ENCODE assay signal across 11 cellular contexts in genomic region chr1:11051121-11051520, GRCh38. TPM values are rescaled to one million over a fixed set of nuclear protein-coding genes. Genes with fewer than 3 reads are reported as not detected.
DNase-seq lines count a peak whose midpoint lies in the region; ATAC-seq, FAIRE-seq and TF ChIP-seq lines count a peak whose summit lies in the region.
"Not testable (repeated sequence)": the region's sequence is repeated elsewhere in the genome, so short reads cannot be mapped to it uniquely, and the experiment has no call there.
"Had no signal": no experiment of that assay in that cellular context is flagged by ENCODE, and none has a peak within 500 bp of the region (broad histone marks: within the 10 kb centered on the region; RNA-seq: fewer than 3 reads in every experiment).

No MANE protein-coding gene starts in this region.

- H3K27ac ChIP-seq in WERI-Rb-1 (peak overlapping the region; percentile 74), smooth muscle cell (ENCODE audit: low read depth) (peak overlapping the region; percentile 56)
- H3K27ac ChIP-seq in GM12878 (ENCODE audit: control insufficient read depth, insufficient read depth); kidney (ENCODE audit: low read depth in 2 of 2, low read length in 2 of 2): not testable (repeated sequence)

- H3K9me3 ChIP-seq in WERI-Rb-1 (ENCODE audit: severe bottlenecking); GM12878 (replicated peaks; ENCODE audit: control insufficient read depth, insufficient read depth, low read length); kidney (ENCODE audit: control insufficient read depth in 1 of 2, low read length in 2 of 2); smooth muscle cell (replicated peaks; ENCODE audit: low read depth): not testable (repeated sequence)

- not testable (repeated sequence) for H3K9ac ChIP-seq in GM12878 (ENCODE audit: control insufficient read depth, insufficient read depth, low read length); kidney (ENCODE audit: low read length in 2 of 2)
- peak overlapping the region; percentile 50 for H3K9ac ChIP-seq in smooth muscle cell (ENCODE audit: low read depth)

- not testable (repeated sequence) for H3K4me2 ChIP-seq in GM12878 (ENCODE audit: control insufficient read depth, insufficient read depth)
- H3K4me2 ChIP-seq in smooth muscle cell = peak overlapping the region; percentile 26

- ATAC-seq in GM12878 = not testable (repeated sequence)

- DNase-seq in NCI-H2171 treated with DMSO at 0.1 percent for 48 hours (lab: John Stamatoyannopoulos, UW) = peak; percentile 23
- DNase-seq in RPMI7951 (ENCODE audit: low read depth) = peak; percentile 48
- not testable (repeated sequence) for DNase-seq in WERI-Rb-1; GM12878 (ENCODE audit: low read depth, low spot score); smooth muscle cell (lab: John Stamatoyannopoulos, UW; ENCODE audit: unreplicated experiment)
- peak; percentile 8 for DNase-seq in kidney

- peaks cover 12% of the 10 kb centered on the region for H3K4me1 ChIP-seq in GM12878 (ENCODE audit: control insufficient read depth, insufficient read depth, low read length)
- not testable (repeated sequence) for H3K4me1 ChIP-seq in kidney (ENCODE audit: control insufficient read depth in 1 of 2, insufficient read depth in 1 of 2, low read depth in 1 of 2, low read length in 2 of 2); smooth muscle cell (ENCODE audit: low read depth)

- H3K79me2 ChIP-seq in GM12878 (ENCODE audit: control insufficient read depth, insufficient read depth, low read length); smooth muscle cell (ENCODE audit: low read depth): not testable (repeated sequence)

- TF ChIP-seq CTCF in WERI-Rb-1 (IDR thresholded peaks at IDR 0.05; ENCODE audit: low read depth, low read length); GM12878 (IDR thresholded peaks at IDR 0.05 in 2 of 3, conservative IDR thresholded peaks at IDR 0.05 in 1 of 3; ENCODE audit: control insufficient read depth in 2 of 3, extremely low read depth in 1 of 3, insufficient read depth in 1 of 3, low read depth in 3 of 3, low read length in 3 of 3); kidney (IDR thresholded peaks at IDR 0.05; ENCODE audit: borderline replicate concordance, extremely low read depth, insufficient read depth); smooth muscle cell (IDR thresholded peaks at IDR 0.05; ENCODE audit: borderline replicate concordance, insufficient read depth, poor library complexity, severe bottlenecking): not testable (repeated sequence)

- not testable (repeated sequence) for H3K36me3 ChIP-seq in WERI-Rb-1; GM12878 (ENCODE audit: control insufficient read depth in 2 of 2, insufficient read depth in 2 of 2, low read length in 1 of 2); kidney (ENCODE audit: control insufficient read depth in 1 of 2, insufficient read depth in 2 of 2, low read length in 2 of 2); smooth muscle cell (ENCODE audit: low read depth)

- not testable (repeated sequence) for H3F3A ChIP-seq in smooth muscle cell (ENCODE audit: low read depth)

- RAD21 ChIA-PET in GM12878 (lab: Charles Lee; ENCODE audit: unreplicated experiment) = not testable (repeated sequence)

- POLR2A ChIA-PET in GM12878 (lab: Charles Lee) = interaction anchor here (0.7 kb wide), 1 partner anchor 985 kb away, joined by 3 read pairs; no protein-coding TSS in a partner anchor

- H3K4me3 ChIP-seq in WERI-Rb-1 (ENCODE audit: low read depth, low read length) = peak overlapping the region; percentile 38
- H3K4me3 ChIP-seq in GM12878; kidney (ENCODE audit: low read length in 2 of 2); smooth muscle cell: not testable (repeated sequence)

- not testable (repeated sequence) for H4K20me1 ChIP-seq in GM12878 (ENCODE audit: control insufficient read depth, insufficient read depth); smooth muscle cell (ENCODE audit: low read depth)

- CTCF ChIA-PET in GM12878 (lab: Yijun Ruan, JAX) = interaction anchor here (3.3 kb wide), 1 partner anchor 14 kb away, joined by 15 read pairs; no protein-coding TSS in a partner anchor

- 84% methylated on average over 10 of the region's 10 CpGs for WGBS in GM12878 (ENCODE audit: insufficient coverage, insufficient replicate concordance, low lambda C conversion rate, missing lambda C conversion rate)
- 78% methylated on average over 10 of the region's 10 CpGs for WGBS in smooth muscle cell (ENCODE audit: low lambda C conversion rate)

- BruUV-seq in GM12878 (replicated peaks; lab: Mats Ljungman, UMichigan) = not testable (repeated sequence)

- intact Hi-C loops in GM12878 (cut with micrococcal nuclease; ENCODE audit: unreplicated experiment); kidney (cut with DNase I): not testable (repeated sequence)

- TF ChIP-seq EP300 in GM12878 (IDR thresholded peaks at IDR 0.05; ENCODE audit: borderline replicate concordance in 1 of 2, control insufficient read depth in 1 of 2, low read depth in 2 of 2, low read length in 2 of 2) = not testable (repeated sequence)

- FAIRE-seq in GM12878 (lab: Jason Lieb, UNC); kidney (lab: Jason Lieb, UNC): not testable (repeated sequence)

- not testable (repeated sequence) for TF ChIP-seq POLR2A in GM12878 (IDR thresholded peaks at IDR 0.05; ENCODE audit: low read depth, low read length)

- H2AFZ ChIP-seq in GM12878 (ENCODE audit: control insufficient read depth, low read depth, low read length) = peak overlapping the region; percentile 81; the same call in 1 of the 2 replicates
- H2AFZ ChIP-seq in smooth muscle cell (ENCODE audit: low read depth) = peak overlapping the region; percentile 1

- SMC1A ChIA-PET in GM12878 (lab: Charles Lee; ENCODE audit: uncharacterized antibody, unreplicated experiment) = interaction anchor here (1.2 kb wide), 1 partner anchor 13 kb away, joined by 3 read pairs; no protein-coding TSS in a partner anchor

- H3K27me3 ChIP-seq in WERI-Rb-1 (ENCODE audit: insufficient read depth, low read depth, severe bottlenecking); GM12878 (replicated peaks in 1 of 2; ENCODE audit: control insufficient read depth in 2 of 2, insufficient read depth in 2 of 2, low read length in 1 of 2); smooth muscle cell (ENCODE audit: low read depth): not testable (repeated sequence)

- in situ Hi-C loops in GM12878 (cut with MboI) = not testable (repeated sequence)

- not testable (repeated sequence) for TF ChIP-seq RAD21 in GM12878 (IDR thresholded peaks at IDR 0.05; ENCODE audit: insufficient read depth, low read depth, low read length)

RNA-seq across cellular contexts. Expression of gene MASP2, which starts 4.1 kb away (rescaled TPM):
- not detected in 2 replicates for total RNA-seq in RPMI7951 (2014; rRNA removed; shearing (Covaris generic))
- 0.25 TPM in 1 of 2 replicates, not detected in the other for total RNA-seq in GM12878 (2013; cell fraction: nucleolus; rRNA removed)
- total RNA-seq in GM12878 (2014; rRNA removed) = 0.05 TPM in 1 of 2 replicates, not detected in the other
- 0.04 TPM in 1 of 2 replicates, not detected in the other for total RNA-seq in GM12878 (2014; rRNA removed; fragmentation: Illumina TruSeq; extraction: Trizol)
- not detected in 2 replicates for total RNA-seq in GM12878 (2021)
- polyA plus RNA-seq in GM12878 (2011; ENCODE audit: low read depth) = 5.6 TPM
- not detected in 2 replicates for polyA plus RNA-seq in GM12878 (2011; rRNA removed)
- not detected in 2 replicates for polyA plus RNA-seq in GM12878 (2011; cell fraction: cytosol; rRNA removed)
- not detected in 2 replicates for polyA plus RNA-seq in GM12878 (2011; cell fraction: nucleus; rRNA removed)
- 2.0 and 5.9 TPM in 2 replicates for polyA plus RNA-seq in GM12878 (2012)
- polyA plus RNA-seq in GM12878 (2014; fragmentation: Illumina TruSeq; extraction: Trizol) = not detected in 2 replicates
- polyA plus RNA-seq in GM12878 (2014; fragmentation: Nextera tagmentation; extraction: Ambion mirVana) = under 1 TPM in 1 of 2 experiments, not detected in 1; 0.06 TPM
- not detected in 2 replicates for polyA plus RNA-seq in GM12878 (2014; rRNA removed)
- under 1 TPM in 1 of 2 experiments, not detected in 1; 0.21 TPM for polyA plus RNA-seq in GM12878 (2016; fragmentation: Nextera tagmentation; extraction: Ambion mirVana)
- polyA minus RNA-seq in GM12878 (2011; rRNA and poly(A)+ RNA removed) = not detected in 2 replicates
- polyA minus RNA-seq in GM12878 (2011; cell fraction: cytosol; rRNA and poly(A)+ RNA removed) = not detected in 2 replicates
- not detected in 2 replicates for polyA minus RNA-seq in GM12878 (2011; cell fraction: nucleus; rRNA and poly(A)+ RNA removed)
- not detected for total RNA-seq in kidney
- polyA plus RNA-seq in kidney (ENCODE audit: insufficient read depth, low read depth, low replicate concordance) = not detected
- total RNA-seq in smooth muscle cell = not detected in 2 replicates
- polyA plus RNA-seq in smooth muscle cell = 0.26 and 0.35 TPM in 2 replicates
- total RNA-seq: Calu3; CD4-positive, alpha-beta memory T cell; Daoy; G401 had no signal
- polyA plus RNA-seq: BJ had no signal

RNA-seq across cellular contexts. Expression of gene SRM, which starts 8.7 kb away (rescaled TPM):
- total RNA-seq in RPMI7951 (2014; rRNA removed; shearing (Covaris generic)) = 35.6 and 41.8 TPM in 2 replicates
- total RNA-seq in GM12878 (2013; cell fraction: nucleolus; rRNA removed) = 17.2 and 20.5 TPM in 2 replicates
- 49.9 and 81.2 TPM in 2 replicates for total RNA-seq in GM12878 (2014; rRNA removed)
- 40.6 and 43.0 TPM in 2 replicates for total RNA-seq in GM12878 (2014; rRNA removed; fragmentation: Illumina TruSeq; extraction: Trizol)
- total RNA-seq in GM12878 (2021) = 249 and 255 TPM in 2 replicates
- 48.6 TPM for polyA plus RNA-seq in GM12878 (2011; ENCODE audit: low read depth)
- 11.0 and 22.2 TPM in 2 replicates for polyA plus RNA-seq in GM12878 (2011; rRNA removed)
- 70.7 and 73.8 TPM in 2 replicates for polyA plus RNA-seq in GM12878 (2011; cell fraction: cytosol; rRNA removed)
- 44.6 and 69.9 TPM in 2 replicates for polyA plus RNA-seq in GM12878 (2011; cell fraction: nucleus; rRNA removed)
- polyA plus RNA-seq in GM12878 (2012) = 130 and 136 TPM in 2 replicates
- polyA plus RNA-seq in GM12878 (2014; fragmentation: Illumina TruSeq; extraction: Trizol) = 59.5 and 133 TPM in 2 replicates
- polyA plus RNA-seq in GM12878 (2014; fragmentation: Nextera tagmentation; extraction: Ambion mirVana) = 10 to 100 TPM; 16.7 to 46.6 TPM
- 142 and 185 TPM in 2 replicates for polyA plus RNA-seq in GM12878 (2014; rRNA removed)
- 100 to 1,000 TPM in 1 of 2 experiments, 10 to 100 TPM in 1; 81.1 to 155 TPM for polyA plus RNA-seq in GM12878 (2016; fragmentation: Nextera tagmentation; extraction: Ambion mirVana)
- 40.4 and 67.7 TPM in 2 replicates for polyA minus RNA-seq in GM12878 (2011; rRNA and poly(A)+ RNA removed)
- 56.3 and 73.1 TPM in 2 replicates for polyA minus RNA-seq in GM12878 (2011; cell fraction: cytosol; rRNA and poly(A)+ RNA removed)
- 15.0 and 34.0 TPM in 2 replicates for polyA minus RNA-seq in GM12878 (2011; cell fraction: nucleus; rRNA and poly(A)+ RNA removed)
- 52.9 TPM for total RNA-seq in kidney
- 59.5 TPM for polyA plus RNA-seq in kidney (ENCODE audit: insufficient read depth, low read depth, low replicate concordance)
- total RNA-seq in smooth muscle cell = 30.7 and 43.9 TPM in 2 replicates
- polyA plus RNA-seq in smooth muscle cell = 294 and 355 TPM in 2 replicates

RNA-seq across cellular contexts. Expression of gene TARDBP, which starts 38.7 kb away (rescaled TPM):
- total RNA-seq in RPMI7951 (2014; rRNA removed; shearing (Covaris generic)) = 69.6 and 74.4 TPM in 2 replicates
- total RNA-seq in GM12878 (2013; cell fraction: nucleolus; rRNA removed) = 172 and 179 TPM in 2 replicates
- 55.6 and 64.1 TPM in 2 replicates for total RNA-seq in GM12878 (2014; rRNA removed)
- 124 and 135 TPM in 2 replicates for total RNA-seq in GM12878 (2014; rRNA removed; fragmentation: Illumina TruSeq; extraction: Trizol)
- 155 and 174 TPM in 2 replicates for total RNA-seq in GM12878 (2021)
- 89.3 TPM for polyA plus RNA-seq in GM12878 (2011; ENCODE audit: low read depth)
- 209 and 284 TPM in 2 replicates for polyA plus RNA-seq in GM12878 (2011; rRNA removed)
- 92.3 and 131 TPM in 2 replicates for polyA plus RNA-seq in GM12878 (2011; cell fraction: cytosol; rRNA removed)
- 210 and 304 TPM in 2 replicates for polyA plus RNA-seq in GM12878 (2011; cell fraction: nucleus; rRNA removed)
- 145 and 148 TPM in 2 replicates for polyA plus RNA-seq in GM12878 (2012)
- polyA plus RNA-seq in GM12878 (2014; fragmentation: Illumina TruSeq; extraction: Trizol) = 318 and 350 TPM in 2 replicates
- 100 to 1,000 TPM in 1 of 2 experiments, 10 to 100 TPM in 1; 76.1 to 171 TPM for polyA plus RNA-seq in GM12878 (2014; fragmentation: Nextera tagmentation; extraction: Ambion mirVana)
- 212 and 257 TPM in 2 replicates for polyA plus RNA-seq in GM12878 (2014; rRNA removed)
- 100 to 1,000 TPM; 251 to 253 TPM for polyA plus RNA-seq in GM12878 (2016; fragmentation: Nextera tagmentation; extraction: Ambion mirVana)
- polyA minus RNA-seq in GM12878 (2011; rRNA and poly(A)+ RNA removed) = 90.0 and 129 TPM in 2 replicates
- polyA minus RNA-seq in GM12878 (2011; cell fraction: cytosol; rRNA and poly(A)+ RNA removed) = 54.4 and 74.5 TPM in 2 replicates
- polyA minus RNA-seq in GM12878 (2011; cell fraction: nucleus; rRNA and poly(A)+ RNA removed) = 68.2 and 109 TPM in 2 replicates
- total RNA-seq in kidney = 140 TPM
- 103 TPM for polyA plus RNA-seq in kidney (ENCODE audit: insufficient read depth, low read depth, low replicate concordance)
- 69.7 and 105 TPM in 2 replicates for total RNA-seq in smooth muscle cell
- polyA plus RNA-seq in smooth muscle cell = 90.6 and 103 TPM in 2 replicates

RNA-seq across cellular contexts. Expression of gene EXOSC10, which starts 48.5 kb away (rescaled TPM):
- total RNA-seq in RPMI7951 (2014; rRNA removed; shearing (Covaris generic)) = 76.9 and 105 TPM in 2 replicates
- total RNA-seq in GM12878 (2013; cell fraction: nucleolus; rRNA removed) = 139 and 147 TPM in 2 replicates
- 70.3 and 81.2 TPM in 2 replicates for total RNA-seq in GM12878 (2014; rRNA removed)
- total RNA-seq in GM12878 (2014; rRNA removed; fragmentation: Illumina TruSeq; extraction: Trizol) = 54.3 and 58.3 TPM in 2 replicates
- 60.0 and 62.5 TPM in 2 replicates for total RNA-seq in GM12878 (2021)
- 31.0 TPM for polyA plus RNA-seq in GM12878 (2011; ENCODE audit: low read depth)
- polyA plus RNA-seq in GM12878 (2011; rRNA removed) = 52.8 and 60.4 TPM in 2 replicates
- 60.7 and 64.8 TPM in 2 replicates for polyA plus RNA-seq in GM12878 (2011; cell fraction: cytosol; rRNA removed)
- polyA plus RNA-seq in GM12878 (2011; cell fraction: nucleus; rRNA removed) = 155 and 161 TPM in 2 replicates
- 41.6 and 44.9 TPM in 2 replicates for polyA plus RNA-seq in GM12878 (2012)
- polyA plus RNA-seq in GM12878 (2014; fragmentation: Illumina TruSeq; extraction: Trizol) = 75.6 and 78.9 TPM in 2 replicates
- 10 to 100 TPM; 16.2 to 16.7 TPM for polyA plus RNA-seq in GM12878 (2014; fragmentation: Nextera tagmentation; extraction: Ambion mirVana)
- 70.7 and 76.0 TPM in 2 replicates for polyA plus RNA-seq in GM12878 (2014; rRNA removed)
- polyA plus RNA-seq in GM12878 (2016; fragmentation: Nextera tagmentation; extraction: Ambion mirVana) = 10 to 100 TPM; 78.6 to 86.5 TPM
- 62.0 and 63.1 TPM in 2 replicates for polyA minus RNA-seq in GM12878 (2011; rRNA and poly(A)+ RNA removed)
- polyA minus RNA-seq in GM12878 (2011; cell fraction: cytosol; rRNA and poly(A)+ RNA removed) = 15.4 and 19.5 TPM in 2 replicates
- 39.3 and 59.6 TPM in 2 replicates for polyA minus RNA-seq in GM12878 (2011; cell fraction: nucleus; rRNA and poly(A)+ RNA removed)
- 46.8 TPM for total RNA-seq in kidney
- 26.2 TPM for polyA plus RNA-seq in kidney (ENCODE audit: insufficient read depth, low read depth, low replicate concordance)
- total RNA-seq in smooth muscle cell = 59.2 and 59.9 TPM in 2 replicates
- polyA plus RNA-seq in smooth muscle cell = 49.2 and 68.1 TPM in 2 replicates
